In genomic region chr5:127665641-127666040, GRCh38 we compare ENCODE assay signal across 21 cellular contexts. TPM values are rescaled to one million over a fixed set of nuclear protein-coding genes. Genes with fewer than 3 reads are reported as not detected.
DNase-seq lines count a peak whose midpoint lies in the region; ATAC-seq and TF ChIP-seq lines count a peak whose summit lies in the region.
"Had no signal": no experiment of that assay in that cellular context is flagged by ENCODE, and none has a peak within 500 bp of the region (broad histone marks: within the 10 kb centered on the region; RNA-seq: fewer than 3 reads in every experiment).

No MANE protein-coding gene starts in this region.

- H3K36me3 ChIP-seq in left ventricle myocardium inferior = no peaks in the 10 kb centered on the region
- H3K36me3 ChIP-seq: BLaER1 treated with 17β-estradiol and CSF1 and Interleukin-3, amounts not matched to agents 10 nM and 100 nM had no signal

- intact Hi-C loops in left ventricle myocardium inferior (cut with micrococcal nuclease) (no loop called here), cardiac septum (cut with DNase I) (no loop called here), sciatic nerve (cut with DNase I) (no loop called here), left colon (cut with DNase I, micrococcal nuclease) (no loop called here)

- ATAC-seq in sciatic nerve = peak; percentile 62
- ATAC-seq in HG03025 (IDR thresholded peaks at IDR 0.05; ENCODE audit: low FRiP score, unreplicated experiment) = no peak
- ATAC-seq in HG03442 (IDR thresholded peaks at IDR 0.05; ENCODE audit: unreplicated experiment) = no peak
- no peak for ATAC-seq in left colon
- ATAC-seq: CD8-positive, alpha-beta T cell; Panc1 had no signal

- H3K4me3 ChIP-seq in left ventricle myocardium inferior = no peak overlapping the region
- H3K4me3 ChIP-seq in fibroblast of villous mesenchyme (ENCODE audit: low read depth, low read length) = no peak overlapping the region
- H3K4me3 ChIP-seq: BLaER1 treated with 17β-estradiol and CSF1 and Interleukin-3, amounts not matched to agents 10 nM and 100 nM had no signal

- no peaks in the 10 kb centered on the region for H3K9me3 ChIP-seq in left ventricle myocardium inferior (replicated peaks)
- H3K9me3 ChIP-seq: BLaER1 treated with 17β-estradiol and CSF1 and Interleukin-3, amounts not matched to agents 10 nM and 100 nM had no signal

- TF ChIP-seq CTCF in left ventricle myocardium inferior (IDR thresholded peaks at IDR 0.05; ENCODE audit: borderline replicate concordance) = no peak
- no peak for TF ChIP-seq CTCF in fibroblast of villous mesenchyme (IDR thresholded peaks at IDR 0.05; ENCODE audit: insufficient read depth, low read depth, low read length)

- DNase-seq in left ventricle myocardium inferior (no peak), cardiac septum (ENCODE audit: low spot score) (no peak), fibroblast of villous mesenchyme (ENCODE audit: low read depth) (peak; percentile 20), sciatic nerve (ENCODE audit: low spot score) (no peak), left colon (no peak), DMS153 (lab: John Stamatoyannopoulos, UW) (no peak)
- DNase-seq: ACHN; Calu3; CD8-positive, alpha-beta T cell; DMS53; GDM1; Kasumi-1; NCI-H1694; NCI-H2081; NCI-H345 had no signal

- no peaks in the 10 kb centered on the region for H3K27me3 ChIP-seq in left ventricle myocardium inferior (ENCODE audit: low read depth)
- H3K27me3 ChIP-seq: BLaER1 treated with 17β-estradiol and CSF1 and Interleukin-3, amounts not matched to agents 10 nM and 100 nM had no signal

- H3K4me1 ChIP-seq in left ventricle myocardium inferior = peaks cover 21% of the 10 kb centered on the region
- H3K4me1 ChIP-seq: BLaER1 treated with 17β-estradiol and CSF1 and Interleukin-3, amounts not matched to agents 10 nM and 100 nM had no signal

- H3K27ac ChIP-seq in left ventricle myocardium inferior (replicated peaks) = peak overlapping the region; percentile 37
- H3K27ac ChIP-seq: 22Rv1; BLaER1 treated with 17β-estradiol and CSF1 and Interleukin-3, amounts not matched to agents 10 nM and 100 nM had no signal

RNA-seq across cellular contexts. Expression of gene CTXN3, which starts 16.8 kb away (rescaled TPM):
- not detected for total RNA-seq in left ventricle myocardium inferior
- not detected for total RNA-seq in cardiac septum
- not detected in 2 replicates for total RNA-seq in fibroblast of villous mesenchyme
- total RNA-seq in sciatic nerve = not detected
- total RNA-seq in left colon = not detected
- total RNA-seq: Calu3; CD8-positive, alpha-beta T cell; MCF 10A had no signal

RNA-seq across cellular contexts. Expression of gene CCDC192, which starts 37.5 kb away (rescaled TPM):
- total RNA-seq in left ventricle myocardium inferior = not detected
- not detected for total RNA-seq in cardiac septum
- not detected in 2 replicates for total RNA-seq in fibroblast of villous mesenchyme
- total RNA-seq in sciatic nerve = 1.2 TPM
- total RNA-seq in left colon = not detected
- total RNA-seq: CD8-positive, alpha-beta T cell; MCF 10A had no signal
